8 cellular contexts compared by ENCODE assay signal in the genomic region with DNA sequence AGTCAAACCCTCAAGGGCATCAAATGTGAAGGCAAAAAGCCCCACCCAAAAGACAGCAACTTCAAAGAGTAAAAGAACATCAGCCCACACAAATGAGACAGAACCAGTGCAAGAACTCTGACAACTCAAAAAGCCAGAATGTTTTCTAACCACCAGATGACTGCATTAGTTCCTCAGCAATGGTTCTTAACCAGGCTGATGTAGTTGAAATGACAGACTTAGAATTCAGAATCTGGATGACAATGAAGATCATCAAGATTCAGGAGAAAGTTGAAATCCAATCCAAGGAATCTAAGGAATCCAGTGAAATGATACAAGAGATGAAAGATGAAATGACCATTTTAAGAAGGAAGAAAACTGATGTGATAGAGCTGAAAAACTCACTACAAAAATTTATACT.
"Had no signal": no experiment of that assay in that cellular context is flagged by ENCODE, and none has a peak within 500 bp of the region (broad histone marks: within the 10 kb centered on the region; RNA-seq: fewer than 3 reads in every experiment).

No MANE protein-coding gene starts in this region.

- H3K4me3 ChIP-seq: K562 had no signal

- DNase-seq: IMR-90, KBM-7, KG1 had no signal

- H3K27ac ChIP-seq: HL-60, KMS-11 had no signal

- FAIRE-seq: HepG2, HTR-8/SVneo, K562 had no signal

- ATAC-seq: HepG2, K562 had no signal
